Comparison of ENCODE assay signal across 10 cellular contexts in the genomic region with DNA sequence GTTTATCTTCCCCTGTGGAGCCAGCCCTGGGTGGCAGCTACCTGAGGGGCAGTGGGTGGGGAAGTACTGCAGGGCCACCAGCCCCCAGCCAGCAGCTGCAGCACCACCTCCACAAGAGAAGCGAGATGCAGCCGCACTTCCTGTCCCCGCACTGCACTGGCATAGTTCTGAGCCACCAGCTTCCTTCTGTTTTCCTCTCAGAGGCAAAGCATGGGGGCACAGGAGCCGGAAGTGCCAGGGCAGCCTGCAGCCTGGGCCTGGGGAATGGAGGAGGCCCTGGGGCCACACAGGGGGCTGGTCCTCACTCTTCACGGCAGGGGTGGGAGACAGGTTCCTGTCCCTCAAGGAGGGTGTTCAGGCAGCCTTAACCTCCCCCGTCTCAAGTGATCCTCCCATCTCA. TPM values are rescaled to one million over a fixed set of nuclear protein-coding genes. Genes with fewer than 3 reads are reported as not detected.
A peak's percentile ranks its signal among the peaks of the same experiment; 100 is the strongest.
DNase-seq lines count a peak whose midpoint lies in the region; ATAC-seq, FAIRE-seq and TF ChIP-seq lines count a peak whose summit lies in the region.
"Had no signal": no experiment of that assay in that cellular context is flagged by ENCODE, and none has a peak within 500 bp of the region (broad histone marks: within the 10 kb centered on the region; RNA-seq: fewer than 3 reads in every experiment).

No MANE protein-coding gene starts in this region.

- FAIRE-seq in D721Med (lab: Jason Lieb, UNC) = no peak

- H3K9me3 Mint-ChIP-seq in effector memory CD8-positive, alpha-beta T cell = no peaks in the 10 kb centered on the region

- peak overlapping the region; percentile 30 for H3K4me3 ChIP-seq in Jurkat, Clone E6-1 (ENCODE audit: low read length)

- H3K36me3 Mint-ChIP-seq in effector memory CD8-positive, alpha-beta T cell (ENCODE audit: insufficient read depth) = peaks cover 11% of the 10 kb centered on the region

- H3K27me3 Mint-ChIP-seq in effector memory CD8-positive, alpha-beta T cell = no peaks in the 10 kb centered on the region
- H3K27me3 Mint-ChIP-seq: progenitor cell of endocrine pancreas had no signal

- TF ChIP-seq CTCF in D721Med (IDR thresholded peaks at IDR 0.05; ENCODE audit: insufficient read depth, missing control alignments) = no peak

- H3K4me1 Mint-ChIP-seq in effector memory CD8-positive, alpha-beta T cell (ENCODE audit: low read depth in 2 of 2) = peaks cover 51 to 54% of the 10 kb centered on the region in 2 donors

- peak overlapping the region; percentile 89 to 95 for H3K27ac Mint-ChIP-seq in effector memory CD8-positive, alpha-beta T cell
- H3K27ac Mint-ChIP-seq: progenitor cell of endocrine pancreas had no signal

- ATAC-seq in effector memory CD8-positive, alpha-beta T cell (replicated peaks) = peak; percentile 76
- ATAC-seq in GM21390 (IDR thresholded peaks at IDR 0.05; ENCODE audit: unreplicated experiment) = no peak

- H3K4me3 Mint-ChIP-seq in effector memory CD8-positive, alpha-beta T cell = peak overlapping the region; percentile 76 to 79

- DNase-seq in Jurkat, Clone E6-1 (ENCODE audit: low read depth, low spot score) = peak; percentile 86
- DNase-seq in activated CD4-positive, alpha-beta T cell treated with anti-CD3 and anti-CD28 coated beads for 48 hours = peak; percentile 63
- peak; percentile 42 to 57 (median 49) for DNase-seq in effector memory CD8-positive, alpha-beta T cell
- peak; percentile 57 for DNase-seq in stimulated activated CD8-positive, alpha-beta memory T cell treated with anti-CD3 and anti-CD28 coated beads, Interleukin-4, amount 100 ng/mL, for 48 hours
- no peak for DNase-seq in D721Med (ENCODE audit: insufficient read length, low spot score)
- no peak for DNase-seq in T1000 (lab: John Stamatoyannopoulos, UW)
- DNase-seq in DMS79 (lab: John Stamatoyannopoulos, UW) = no peak
- DNase-seq: NCI-H2081 treated with DMSO at 0.1 percent for 48 hours had no signal

RNA-seq across cellular contexts. Expression of gene SH3BP1, which starts 11.9 kb away (rescaled TPM):
- polyA plus RNA-seq in Jurkat, Clone E6-1 (2012; ENCODE audit: insufficient read depth, insufficient read length) = 17.7 TPM

RNA-seq across cellular contexts. Expression of gene GGA1, which starts 18.9 kb away (rescaled TPM):
- 53.3 TPM for polyA plus RNA-seq in Jurkat, Clone E6-1 (2012; ENCODE audit: insufficient read depth, insufficient read length)

RNA-seq across cellular contexts. Expression of gene PDXP, which starts 31.0 kb away (rescaled TPM):
- 71.3 TPM for polyA plus RNA-seq in Jurkat, Clone E6-1 (2012; ENCODE audit: insufficient read depth, insufficient read length)

RNA-seq across cellular contexts. Expression of gene LGALS2, which starts 47.7 kb away (rescaled TPM):
- polyA plus RNA-seq in Jurkat, Clone E6-1 (2012; ENCODE audit: insufficient read depth, insufficient read length) = not detected

RNA-seq across cellular contexts. Expression of gene LGALS1, which starts 47.9 kb away (rescaled TPM):
- 25.5 TPM for polyA plus RNA-seq in Jurkat, Clone E6-1 (2012; ENCODE audit: insufficient read depth, insufficient read length)

Comparison
In these comparisons a context has a peak if more than half of its experiments do, and no peak if none do; other contexts are left out.
1. DNase-seq: peak in Jurkat, Clone E6-1 (single experiment), activated CD4-positive, alpha-beta T cell treated with anti-CD3 and anti-CD28 coated beads for 48 hours (single experiment), effector memory CD8-positive, alpha-beta T cell (3 of 3) and stimulated activated CD8-positive, alpha-beta memory T cell treated with anti-CD3 and anti-CD28 coated beads, Interleukin-4, amount 100 ng/mL, for 48 hours (single experiment); none in D721Med (single experiment), T1000 (single experiment) and DMS79 (single experiment).